Comparison of ENCODE assay signal across 16 cellular contexts in genomic region chr18:11146238-11146946, GRCh38. TPM values are rescaled to one million over a fixed set of nuclear protein-coding genes. Genes with fewer than 3 reads are reported as not detected.
DNase-seq lines count a peak whose midpoint lies in the region; ATAC-seq and TF ChIP-seq lines count a peak whose summit lies in the region.
"Had no signal": no experiment of that assay in that cellular context is flagged by ENCODE, and none has a peak within 500 bp of the region (broad histone marks: within the 10 kb centered on the region; RNA-seq: fewer than 3 reads in every experiment).

No MANE protein-coding gene starts in this region.

- H3K27me3 ChIP-seq in upper lobe of right lung (peaks cover 43% of the 10 kb centered on the region), tibial artery (peaks cover 0 to 36% of the 10 kb centered on the region in 2 donors)
- H3K27me3 ChIP-seq: thyroid gland had no signal

- H3K9me3 Mint-ChIP-seq in mesothelial cell of epicardium, result no peaks in the 10 kb centered on the region
- H3K9me3 Mint-ChIP-seq: dendritic cell treated with granulocyte-macrophage colony-stimulating factor and Interleukin-4, amounts not matched to agents 40 ng/mL and 50 ng/mL, for 4 days had no signal

- no peak overlapping the region for H3K27ac Mint-ChIP-seq in mesothelial cell of epicardium
- H3K27ac Mint-ChIP-seq: activated naive CD8-positive, alpha-beta T cell; dendritic cell treated with granulocyte-macrophage colony-stimulating factor and Interleukin-4, amounts not matched to agents 40 ng/mL and 50 ng/mL, for 4 days had no signal

- peaks cover 43% of the 10 kb centered on the region for H3K27me3 Mint-ChIP-seq in mesothelial cell of epicardium (ENCODE audit: low read depth)

- H3K36me3 Mint-ChIP-seq in mesothelial cell of epicardium, result no peaks in the 10 kb centered on the region
- H3K36me3 Mint-ChIP-seq: activated naive CD8-positive, alpha-beta T cell had no signal

- TF ChIP-seq CTCF in mesothelial cell of epicardium (IDR thresholded peaks at IDR 0.05; ENCODE audit: unreplicated experiment) (no peak), upper lobe of right lung (IDR thresholded peaks at IDR 0.05) (no peak), tibial artery (IDR thresholded peaks at IDR 0.05) (no peak)

- intact Hi-C loops in Right ventricle myocardium superior (cut with DNase I) (loop anchor here (10.0 kb wide), 1 partner anchor 102 kb away; no protein-coding TSS in a partner anchor), cardiac septum (cut with DNase I) (no loop called here), left ventricle myocardium superior (cut with micrococcal nuclease) (no loop called here), upper lobe of right lung (cut with DNase I) (no loop called here), tibial artery (cut with DNase I; ENCODE audit: low total_unique reads) (loop anchor here (10.0 kb wide), 2 partner anchors 68 to 292 kb away; no protein-coding TSS in a partner anchor)

- peaks cover 6% of the 10 kb centered on the region for H3K4me1 ChIP-seq in upper lobe of right lung
- peaks cover 0 to 21% (median 20%) of the 10 kb centered on the region in 4 donors for H3K4me1 ChIP-seq in tibial artery
- H3K4me1 ChIP-seq: foreskin keratinocyte had no signal

- DNase-seq in Right ventricle myocardium superior (peak; percentile 72), cardiac septum (ENCODE audit: low spot score) (no peak), left ventricle myocardium superior (peak; percentile 74), mesothelial cell of epicardium (ENCODE audit: low spot score in 2 of 2, unreplicated experiment in 2 of 2) (no peak), upper lobe of right lung (no peak), GM03348 (ENCODE audit: low spot score) (no peak), tibial artery (no peak)
- no peak for DNase-seq in activated CD4-positive, alpha-beta T cell treated with anti-CD3 and anti-CD28 coated beads for 1 hour
- DNase-seq: 8988T, foreskin keratinocyte, NCI-H1048, NCI-H446 treated with DMSO at 0.1 percent for 48 hours had no signal

- H3K4me1 Mint-ChIP-seq in mesothelial cell of epicardium, result peaks cover 20% of the 10 kb centered on the region

- H3K36me3 ChIP-seq in upper lobe of right lung (no peaks in the 10 kb centered on the region), tibial artery (no peaks in the 10 kb centered on the region)
- H3K36me3 ChIP-seq: thyroid gland had no signal

- peak; percentile 92 for ATAC-seq in Right ventricle myocardium superior (ENCODE audit: poor library complexity)
- ATAC-seq in left ventricle myocardium superior, result peak; percentile 95
- peak; percentile 13 for ATAC-seq in upper lobe of right lung
- ATAC-seq: foreskin keratinocyte had no signal

- no peaks in the 10 kb centered on the region for H3K9me3 ChIP-seq in upper lobe of right lung
- no peaks in the 10 kb centered on the region for H3K9me3 ChIP-seq in tibial artery
- H3K9me3 ChIP-seq: thyroid gland had no signal

- peak overlapping the region; percentile 3 for H3K27ac ChIP-seq in upper lobe of right lung
- no peak overlapping the region for H3K27ac ChIP-seq in tibial artery
- H3K27ac ChIP-seq: foreskin keratinocyte, thyroid gland had no signal

- peak overlapping the region; percentile 83 for H3K4me3 Mint-ChIP-seq in mesothelial cell of epicardium
- H3K4me3 Mint-ChIP-seq: activated naive CD8-positive, alpha-beta T cell; dendritic cell treated with granulocyte-macrophage colony-stimulating factor and Interleukin-4, amounts not matched to agents 40 ng/mL and 50 ng/mL, for 4 days had no signal

- peak overlapping the region; percentile 51 for H3K4me3 ChIP-seq in upper lobe of right lung
- no peak overlapping the region for H3K4me3 ChIP-seq in tibial artery
- H3K4me3 ChIP-seq: thyroid gland had no signal

RNA-seq across cellular contexts. Expression of gene PIEZO2, which starts 3.0 kb away (rescaled TPM):
- total RNA-seq in Right ventricle myocardium superior, result 0.32 TPM
- total RNA-seq in cardiac septum, result 0.46 TPM
- total RNA-seq in left ventricle myocardium superior, result 1.1 TPM
- total RNA-seq in mesothelial cell of epicardium, result 36.7 to 43.7 TPM (median 40.9 TPM) in 3 replicates
- total RNA-seq in upper lobe of right lung, result 20.4 TPM
- total RNA-seq: activated CD8-positive, alpha-beta memory T cell treated with anti-CD3 and anti-CD28 coated beads for 36 hours; foreskin keratinocyte had no signal

Comparison
In these comparisons a context has a peak if more than half of its experiments do, and no peak if none do; other contexts are left out.
1. DNase-seq: peak in Right ventricle myocardium superior (single experiment) and left ventricle myocardium superior (single experiment); none in cardiac septum (single experiment), mesothelial cell of epicardium (0 of 2), upper lobe of right lung (single experiment), activated CD4-positive, alpha-beta T cell treated with anti-CD3 and anti-CD28 coated beads for 1 hour (single experiment), GM03348 (single experiment) and tibial artery (0 of 2).
2. intact Hi-C loops: an anchor here in Right ventricle myocardium superior (10.0 kb wide) and tibial artery (10.0 kb wide); none called in cardiac septum, left ventricle myocardium superior and upper lobe of right lung.
3. ATAC-seq: peak in every context shown above with its lines; median percentile 95 in left ventricle myocardium superior; 92 in Right ventricle myocardium superior; 13 in upper lobe of right lung.
4. RNA of gene PIEZO2, which starts 3.0 kb away (total RNA-seq): 36.7 to 43.7 TPM in mesothelial cell of epicardium and 20.4 TPM in upper lobe of right lung (single experiment); 1.1 TPM in left ventricle myocardium superior (single experiment), 0.46 TPM in cardiac septum (single experiment) and 0.32 TPM in Right ventricle myocardium superior (single experiment); every median in the first group is over 10 times any median in the second.